ENCODE assay signal across 19 cellular contexts in genomic region chr13:110554227-110554836, GRCh38. TPM values are rescaled to one million over a fixed set of nuclear protein-coding genes. Genes with fewer than 3 reads are reported as not detected.
DNase-seq lines count a peak whose midpoint lies in the region; ATAC-seq and TF ChIP-seq lines count a peak whose summit lies in the region.
"Had no signal": no experiment of that assay in that cellular context is flagged by ENCODE, and none has a peak within 500 bp of the region (broad histone marks: within the 10 kb centered on the region; RNA-seq: fewer than 3 reads in every experiment).

No MANE protein-coding gene starts in this region.

- H3K27me3 ChIP-seq in lung (ENCODE audit: control insufficient read depth, insufficient read depth) (no peaks in the 10 kb centered on the region), spleen (replicated peaks in 1 of 7) (no peaks in the 10 kb centered on the region)
- H3K27me3 ChIP-seq: BLaER1, Peyer's patch had no signal

- H3K4me1 ChIP-seq in lung (ENCODE audit: control insufficient read depth in 2 of 2, insufficient read depth in 2 of 2, low read length in 2 of 2) (peaks cover 0 to 17% of the 10 kb centered on the region in 2 donors), spleen (peaks cover 0 to 87% (median 48%) of the 10 kb centered on the region in 6 donors)

- peak; percentile 60 for DNase-seq in DMS79 treated with DMSO at 0.1 percent for 48 hours (lab: John Stamatoyannopoulos, UW)
- peak; percentile 36 for DNase-seq in lung (ENCODE audit: low spot score)
- peak; percentile 57 for DNase-seq in spleen
- no peak for DNase-seq in omental fat pad (ENCODE audit: low spot score)
- no peak for DNase-seq in stimulated activated CD4-positive, alpha-beta T cell treated with anti-CD3 and anti-CD28 coated beads, Interleukin-4, amount 100 ng/mL, for 24 hours
- no peak for DNase-seq in activated CD4-positive, alpha-beta T cell treated with anti-CD3 and anti-CD28 coated beads, Interleukin-2, amount 50 U/mL, for 48 hours
- DNase-seq: ACHN; CD4-positive, alpha-beta memory T cell; HCEC 1CT; MV-4-11; NCI-H1105 treated with DMSO at 0.1 percent for 48 hours; NCI-H2029 treated with DMSO at 0.1 percent for 48 hours had no signal

- peaks cover 0 to 2% of the 10 kb centered on the region in 2 donors for H3K36me3 ChIP-seq in lung (ENCODE audit: control insufficient read depth in 2 of 2, insufficient read depth in 2 of 2, low read length in 2 of 2)
- H3K36me3 ChIP-seq in spleen, result peaks cover 0 to 28% (median 4%) of the 10 kb centered on the region in 6 donors

- peak overlapping the region; percentile 99; the same call in 1 of the 2 replicates for H3K27ac ChIP-seq in VCaP
- H3K27ac ChIP-seq in lung (ENCODE audit: low read depth in 1 of 2, low read length in 1 of 2), result peak overlapping the region in 1 of 2 donors; percentile 57
- H3K27ac ChIP-seq in spleen, result peak overlapping the region in 3 of 8 donors; percentile 11 to 96 (median 74)
- H3K27ac ChIP-seq: BLaER1, HL-60, KMS-11 had no signal

- H3K9me3 ChIP-seq in lung (ENCODE audit: control insufficient read depth in 2 of 2, insufficient read depth in 1 of 2, low read length in 1 of 2) (no peaks in the 10 kb centered on the region), spleen (peaks cover 0 to 6% (median 0%) of the 10 kb centered on the region in 8 donors)
- H3K9me3 ChIP-seq: Peyer's patch had no signal

- H3K4me3 ChIP-seq in lung, result no peak overlapping the region
- H3K4me3 ChIP-seq in spleen, result no peak overlapping the region
- H3K4me3 ChIP-seq: BLaER1, GM23338, Peyer's patch had no signal

- TF ChIP-seq POLR2A in spleen (IDR thresholded peaks at IDR 0.05), result no peak

- no peak for TF ChIP-seq CTCF in VCaP (conservative IDR thresholded peaks at IDR 0.05)
- TF ChIP-seq CTCF in lung (IDR thresholded peaks at IDR 0.05; ENCODE audit: control extremely low read depth, extremely low read depth), result no peak
- TF ChIP-seq CTCF in spleen (IDR thresholded peaks at IDR 0.05 in 8 of 11, conservative IDR thresholded peaks at IDR 0.05 in 3 of 11), result no peak
- no peak for TF ChIP-seq CTCF in omental fat pad (IDR thresholded peaks at IDR 0.05)

- 76 to 90% methylated on average over 8 of the region's 8 CpGs for WGBS in lung, 2 donors
- WGBS in spleen, 5 donors, result 89 to 95% (median 92%) methylated on average over 8 of the region's 8 CpGs

- ATAC-seq in lung (ENCODE audit: insufficient read depth, low FRiP score) (no peak), omental fat pad (ENCODE audit: low FRiP score) (no peak)
- ATAC-seq: GM23338, SK-N-SH treated with all-trans-retinoic acid at 6 μM for 48 hours had no signal

- intact Hi-C loops in spleen (cut with DNase I; ENCODE audit: low total_unique reads), result no loop called here

RNA-seq across cellular contexts. Expression of gene RAB20, which starts 7.2 kb away (rescaled TPM):
- 10 to 100 TPM; 42.9 to 47.9 TPM for total RNA-seq in lung
- 100 to 1,000 TPM in 1 of 2 donors, 10 to 100 TPM in 1; 35.8 to 118 TPM for polyA plus RNA-seq in lung
- total RNA-seq in spleen, result 10 to 100 TPM; 46.9 to 96.4 (median 61.1) TPM
- polyA plus RNA-seq in spleen, result 10 to 100 TPM; 19.1 to 49.0 (median 39.6) TPM
- total RNA-seq in omental fat pad, result 10 to 100 TPM; 34.7 to 67.9 (median 49.4) TPM

Comparison
In these comparisons a context has a peak if more than half of its experiments do, and no peak if none do; other contexts are left out.
1. DNase-seq: peak in DMS79 treated with DMSO at 0.1 percent for 48 hours (single experiment), lung (single experiment) and spleen (single experiment); none in omental fat pad (single experiment), stimulated activated CD4-positive, alpha-beta T cell treated with anti-CD3 and anti-CD28 coated beads, Interleukin-4, amount 100 ng/mL, for 24 hours (single experiment) and activated CD4-positive, alpha-beta T cell treated with anti-CD3 and anti-CD28 coated beads, Interleukin-2, amount 50 U/mL, for 48 hours (0 of 2).